Comparison of ENCODE assay signal across 1 cellular context in genomic region chr17:81393684-81394376, GRCh38.
A peak's percentile ranks its signal among the peaks of the same experiment; 100 is the strongest.
TF ChIP-seq lines count a peak whose summit lies in the region.

No MANE protein-coding gene starts in this region.

TF ChIP-seq in HEK293, 187 proteins besides CTCF, POLR2A, EP300 and RAD21 (continued from another document and continues in another):
- no peak for TF ChIP-seq PRDM2 (tag by site-specific recombination; IDR thresholded peaks at IDR 0.05; ENCODE audit: borderline replicate concordance)
- TF ChIP-seq ZNF214 (tag by site-specific recombination; IDR thresholded peaks at IDR 0.05; ENCODE audit: borderline replicate concordance) = peak; percentile 68; the same call in 1 of the 2 replicates
- peak; percentile 96 for TF ChIP-seq ZNF324 (tag by site-specific recombination; IDR thresholded peaks at IDR 0.05)
- peak; percentile 96 for TF ChIP-seq IKZF3 (tag by site-specific recombination; IDR thresholded peaks at IDR 0.05)
- peak; percentile 77 for TF ChIP-seq ZSCAN23 (tag by site-specific recombination; IDR thresholded peaks at IDR 0.05)
- TF ChIP-seq HIC1 (tag by site-specific recombination; IDR thresholded peaks at IDR 0.05) = peak; percentile 78
- TF ChIP-seq ZBTB1 (tag by site-specific recombination; IDR thresholded peaks at IDR 0.05) = peak; percentile 35; the same call in 1 of the 2 replicates
- TF ChIP-seq ZNF677 (tag by site-specific recombination; IDR thresholded peaks at IDR 0.05) = 0 out of 2 replicates have a peak, but pooled peaks have one; percentile 15
- no peak for TF ChIP-seq ZNF670 (tag by site-specific recombination; IDR thresholded peaks at IDR 0.05; ENCODE audit: low read depth)
- TF ChIP-seq ZSCAN30 (tag by site-specific recombination; IDR thresholded peaks at IDR 0.05) = peak; percentile 100
- TF ChIP-seq ZFP3 (tag by site-specific recombination; IDR thresholded peaks at IDR 0.05; ENCODE audit: low read depth) = no peak
- TF ChIP-seq ZSCAN18 (tag by site-specific recombination; IDR thresholded peaks at IDR 0.05) = peak; percentile 94
- TF ChIP-seq ZEB2 (tag by site-specific recombination; IDR thresholded peaks at IDR 0.05) = peak; percentile 99
- TF ChIP-seq ZFP37 (tag by site-specific recombination; IDR thresholded peaks at IDR 0.05) = peak; percentile 26; the same call in 1 of the 2 replicates
- peak; percentile 70 for TF ChIP-seq ZNF18 (tag by site-specific recombination; IDR thresholded peaks at IDR 0.05)
- peak; percentile 64; the same call in 1 of the 2 replicates for TF ChIP-seq ZBTB10 (tag by site-specific recombination; IDR thresholded peaks at IDR 0.05)
- peak; percentile 83 for TF ChIP-seq MZF1 (tag by site-specific recombination; IDR thresholded peaks at IDR 0.05; ENCODE audit: borderline replicate concordance)
- peak; percentile 53 for TF ChIP-seq GFI1B (tag by site-specific recombination; IDR thresholded peaks at IDR 0.05)
- TF ChIP-seq ZBTB17 (tag by site-specific recombination; IDR thresholded peaks at IDR 0.05) = peak; percentile 63
- TF ChIP-seq ZBTB7A (tag by site-specific recombination; IDR thresholded peaks at IDR 0.05; ENCODE audit: low read depth) = 0 out of 2 replicates have a peak, but pooled peaks have one; percentile 53
- 0 out of 2 replicates have a peak, but pooled peaks have one; percentile 52 for TF ChIP-seq ZNF501 (tag by site-specific recombination; IDR thresholded peaks at IDR 0.05)
- no peak for TF ChIP-seq HOXA7 (CRISPR knock-in tag; IDR thresholded peaks at IDR 0.05; ENCODE audit: borderline replicate concordance)
- TF ChIP-seq ZNF626 (tag by site-specific recombination; IDR thresholded peaks at IDR 0.05) = peak; percentile 94; the same call in 1 of the 2 replicates
- 0 out of 2 replicates have a peak, but pooled peaks have one; percentile 19 for TF ChIP-seq ATF2 (tag by site-specific recombination; IDR thresholded peaks at IDR 0.05; ENCODE audit: low read depth)
- peak; percentile 90 for TF ChIP-seq ZNF580 (tag by site-specific recombination; IDR thresholded peaks at IDR 0.05)
- 0 out of 2 replicates have a peak, but pooled peaks have one; percentile 10 for TF ChIP-seq MEIS1 (CRISPR knock-in tag; IDR thresholded peaks at IDR 0.05; ENCODE audit: borderline replicate concordance)
- peak; percentile 78 for TF ChIP-seq FEZF1 (tag by site-specific recombination; IDR thresholded peaks at IDR 0.05)
- peak; percentile 96 for TF ChIP-seq ZNF561 (tag by site-specific recombination; IDR thresholded peaks at IDR 0.05; ENCODE audit: borderline replicate concordance)
- TF ChIP-seq ZSCAN5A (tag by site-specific recombination; IDR thresholded peaks at IDR 0.05) = 0 out of 2 replicates have a peak, but pooled peaks have one; percentile 66
- TF ChIP-seq GLI4 (tag by site-specific recombination; IDR thresholded peaks at IDR 0.05) = no peak
- peak; percentile 82; the same call in 1 of the 2 replicates for TF ChIP-seq SCRT1 (tag by site-specific recombination; IDR thresholded peaks at IDR 0.05; ENCODE audit: borderline replicate concordance)
- peak; percentile 88 for TF ChIP-seq ZNF610 (tag by site-specific recombination; IDR thresholded peaks at IDR 0.05; ENCODE audit: borderline replicate concordance)
- TF ChIP-seq ZBTB44 (tag by site-specific recombination; IDR thresholded peaks at IDR 0.05) = peak; percentile 97
- TF ChIP-seq SALL2 (tag by site-specific recombination; IDR thresholded peaks at IDR 0.05; ENCODE audit: borderline replicate concordance) = no peak
- peak; percentile 41; the same call in 1 of the 2 replicates for TF ChIP-seq ZNF513 (tag by site-specific recombination; IDR thresholded peaks at IDR 0.05)
- TF ChIP-seq ZNF600 (tag by site-specific recombination; IDR thresholded peaks at IDR 0.05) = no peak
- no peak for TF ChIP-seq ZNF16 (tag by site-specific recombination; IDR thresholded peaks at IDR 0.05; ENCODE audit: low read depth)
